In the genomic region with DNA sequence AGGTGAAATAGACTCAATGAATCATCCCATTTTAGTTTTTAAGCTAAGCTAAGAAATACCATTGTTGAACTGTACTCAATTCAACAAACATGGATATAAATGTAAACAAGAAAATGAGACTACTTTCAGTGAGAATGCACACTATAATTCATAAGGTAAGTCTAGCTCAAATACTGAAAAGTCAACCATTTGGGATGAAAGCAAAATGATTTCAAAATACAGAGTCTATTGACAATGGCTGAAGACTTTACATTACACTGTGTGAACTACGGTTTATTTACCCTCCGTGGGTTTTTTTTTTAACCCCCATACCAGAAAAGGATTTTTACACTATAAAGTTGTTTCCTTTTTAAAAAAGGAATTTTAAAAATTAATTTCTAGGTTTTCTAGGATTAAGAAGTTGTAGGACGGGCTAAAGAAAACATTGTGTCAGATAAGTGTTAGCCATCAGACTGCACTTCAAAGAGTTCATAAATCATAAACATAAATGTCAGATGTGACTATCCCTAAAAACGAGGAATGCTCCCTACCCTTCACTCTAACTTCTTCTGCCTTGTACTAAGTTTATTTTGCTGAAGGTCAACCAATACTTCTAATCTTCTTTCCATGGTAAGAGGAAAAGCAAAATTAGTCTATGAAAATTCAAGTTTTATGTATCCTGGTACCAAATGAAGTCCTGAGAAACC, we compare ENCODE assay signal across 2 cellular contexts.
TF ChIP-seq lines count a peak whose summit lies in the region.

No MANE protein-coding gene starts in this region.

TF ChIP-seq in HepG2, 621 proteins besides CTCF, POLR2A, EP300 and RAD21 (continues in another document):
- TF ChIP-seq TOE1 (CRISPR knock-in tag; IDR thresholded peaks at IDR 0.05) (no peak), HNF4G (IDR thresholded peaks at IDR 0.05; ENCODE audit: borderline replicate concordance, low read depth, low read length) (no peak), HNF4G (CRISPR knock-in tag; IDR thresholded peaks at IDR 0.05; ENCODE audit: borderline replicate concordance, low read depth) (no peak), RARA (CRISPR knock-in tag; IDR thresholded peaks at IDR 0.05) (peak; percentile 47; the same call in 1 of the 2 replicates), ESRRA (CRISPR knock-in tag; IDR thresholded peaks at IDR 0.05; ENCODE audit: low read depth) (no peak), ELF4 (CRISPR knock-in tag; IDR thresholded peaks at IDR 0.05; ENCODE audit: borderline replicate concordance) (no peak), ZMAT5 (CRISPR knock-in tag; IDR thresholded peaks at IDR 0.05; ENCODE audit: borderline replicate concordance, low read depth) (no peak), RFX1 (IDR thresholded peaks at IDR 0.05) (no peak), ZFP37 (CRISPR knock-in tag; IDR thresholded peaks at IDR 0.05; ENCODE audit: borderline replicate concordance) (no peak), KDM5B (CRISPR knock-in tag; IDR thresholded peaks at IDR 0.05; ENCODE audit: borderline replicate concordance) (no peak)
- TF ChIP-seq, protein P1, sequence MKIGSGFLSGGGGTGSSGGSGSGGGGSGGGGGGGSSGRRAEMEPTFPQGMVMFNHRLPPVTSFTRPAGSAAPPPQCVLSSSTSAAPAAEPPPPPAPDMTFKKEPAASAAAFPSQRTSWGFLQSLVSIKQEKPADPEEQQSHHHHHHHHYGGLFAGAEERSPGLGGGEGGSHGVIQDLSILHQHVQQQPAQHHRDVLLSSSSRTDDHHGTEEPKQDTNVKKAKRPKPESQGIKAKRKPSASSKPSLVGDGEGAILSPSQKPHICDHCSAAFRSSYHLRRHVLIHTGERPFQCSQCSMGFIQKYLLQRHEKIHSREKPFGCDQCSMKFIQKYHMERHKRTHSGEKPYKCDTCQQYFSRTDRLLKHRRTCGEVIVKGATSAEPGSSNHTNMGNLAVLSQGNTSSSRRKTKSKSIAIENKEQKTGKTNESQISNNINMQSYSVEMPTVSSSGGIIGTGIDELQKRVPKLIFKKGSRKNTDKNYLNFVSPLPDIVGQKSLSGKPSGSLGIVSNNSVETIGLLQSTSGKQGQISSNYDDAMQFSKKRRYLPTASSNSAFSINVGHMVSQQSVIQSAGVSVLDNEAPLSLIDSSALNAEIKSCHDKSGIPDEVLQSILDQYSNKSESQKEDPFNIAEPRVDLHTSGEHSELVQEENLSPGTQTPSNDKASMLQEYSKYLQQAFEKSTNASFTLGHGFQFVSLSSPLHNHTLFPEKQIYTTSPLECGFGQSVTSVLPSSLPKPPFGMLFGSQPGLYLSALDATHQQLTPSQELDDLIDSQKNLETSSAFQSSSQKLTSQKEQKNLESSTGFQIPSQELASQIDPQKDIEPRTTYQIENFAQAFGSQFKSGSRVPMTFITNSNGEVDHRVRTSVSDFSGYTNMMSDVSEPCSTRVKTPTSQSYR (CRISPR knock-in tag; IDR thresholded peaks at IDR 0.05; ENCODE audit: borderline replicate concordance), result no peak
- TF ChIP-seq, protein P2, sequence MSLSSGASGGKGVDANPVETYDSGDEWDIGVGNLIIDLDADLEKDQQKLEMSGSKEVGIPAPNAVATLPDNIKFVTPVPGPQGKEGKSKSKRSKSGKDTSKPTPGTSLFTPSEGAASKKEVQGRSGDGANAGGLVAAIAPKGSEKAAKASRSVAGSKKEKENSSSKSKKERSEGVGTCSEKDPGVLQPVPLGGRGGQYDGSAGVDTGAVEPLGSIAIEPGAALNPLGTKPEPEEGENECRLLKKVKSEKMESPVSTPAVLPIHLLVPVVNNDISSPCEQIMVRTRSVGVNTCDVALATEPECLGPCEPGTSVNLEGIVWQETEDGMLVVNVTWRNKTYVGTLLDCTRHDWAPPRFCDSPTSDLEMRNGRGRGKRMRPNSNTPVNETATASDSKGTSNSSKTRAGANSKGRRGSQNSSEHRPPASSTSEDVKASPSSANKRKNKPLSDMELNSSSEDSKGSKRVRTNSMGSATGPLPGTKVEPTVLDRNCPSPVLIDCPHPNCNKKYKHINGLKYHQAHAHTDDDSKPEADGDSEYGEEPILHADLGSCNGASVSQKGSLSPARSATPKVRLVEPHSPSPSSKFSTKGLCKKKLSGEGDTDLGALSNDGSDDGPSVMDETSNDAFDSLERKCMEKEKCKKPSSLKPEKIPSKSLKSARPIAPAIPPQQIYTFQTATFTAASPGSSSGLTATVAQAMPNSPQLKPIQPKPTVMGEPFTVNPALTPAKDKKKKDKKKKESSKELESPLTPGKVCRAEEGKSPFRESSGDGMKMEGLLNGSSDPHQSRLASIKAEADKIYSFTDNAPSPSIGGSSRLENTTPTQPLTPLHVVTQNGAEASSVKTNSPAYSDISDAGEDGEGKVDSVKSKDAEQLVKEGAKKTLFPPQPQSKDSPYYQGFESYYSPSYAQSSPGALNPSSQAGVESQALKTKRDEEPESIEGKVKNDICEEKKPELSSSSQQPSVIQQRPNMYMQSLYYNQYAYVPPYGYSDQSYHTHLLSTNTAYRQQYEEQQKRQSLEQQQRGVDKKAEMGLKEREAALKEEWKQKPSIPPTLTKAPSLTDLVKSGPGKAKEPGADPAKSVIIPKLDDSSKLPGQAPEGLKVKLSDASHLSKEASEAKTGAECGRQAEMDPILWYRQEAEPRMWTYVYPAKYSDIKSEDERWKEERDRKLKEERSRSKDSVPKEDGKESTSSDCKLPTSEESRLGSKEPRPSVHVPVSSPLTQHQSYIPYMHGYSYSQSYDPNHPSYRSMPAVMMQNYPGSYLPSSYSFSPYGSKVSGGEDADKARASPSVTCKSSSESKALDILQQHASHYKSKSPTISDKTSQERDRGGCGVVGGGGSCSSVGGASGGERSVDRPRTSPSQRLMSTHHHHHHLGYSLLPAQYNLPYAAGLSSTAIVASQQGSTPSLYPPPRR (CRISPR knock-in tag; IDR thresholded peaks at IDR 0.05; ENCODE audit: borderline replicate concordance), result peak; percentile 72; the same call in 1 of the 2 replicates
- TF ChIP-seq, protein P3, sequence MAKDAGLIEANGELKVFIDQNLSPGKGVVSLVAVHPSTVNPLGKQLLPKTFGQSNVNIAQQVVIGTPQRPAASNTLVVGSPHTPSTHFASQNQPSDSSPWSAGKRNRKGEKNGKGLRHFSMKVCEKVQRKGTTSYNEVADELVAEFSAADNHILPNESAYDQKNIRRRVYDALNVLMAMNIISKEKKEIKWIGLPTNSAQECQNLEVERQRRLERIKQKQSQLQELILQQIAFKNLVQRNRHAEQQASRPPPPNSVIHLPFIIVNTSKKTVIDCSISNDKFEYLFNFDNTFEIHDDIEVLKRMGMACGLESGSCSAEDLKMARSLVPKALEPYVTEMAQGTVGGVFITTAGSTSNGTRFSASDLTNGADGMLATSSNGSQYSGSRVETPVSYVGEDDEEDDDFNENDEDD (CRISPR knock-in tag; IDR thresholded peaks at IDR 0.05; ENCODE audit: borderline replicate concordance), result no peak
- TF ChIP-seq, protein P4, sequence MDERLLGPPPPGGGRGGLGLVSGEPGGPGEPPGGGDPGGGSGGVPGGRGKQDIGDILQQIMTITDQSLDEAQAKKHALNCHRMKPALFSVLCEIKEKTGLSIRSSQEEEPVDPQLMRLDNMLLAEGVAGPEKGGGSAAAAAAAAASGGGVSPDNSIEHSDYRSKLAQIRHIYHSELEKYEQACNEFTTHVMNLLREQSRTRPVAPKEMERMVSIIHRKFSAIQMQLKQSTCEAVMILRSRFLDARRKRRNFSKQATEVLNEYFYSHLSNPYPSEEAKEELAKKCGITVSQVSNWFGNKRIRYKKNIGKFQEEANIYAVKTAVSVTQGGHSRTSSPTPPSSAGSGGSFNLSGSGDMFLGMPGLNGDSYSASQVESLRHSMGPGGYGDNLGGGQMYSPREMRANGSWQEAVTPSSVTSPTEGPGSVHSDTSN (CRISPR knock-in tag; IDR thresholded peaks at IDR 0.05), result no peak

TF ChIP-seq in GM12878, 131 proteins besides CTCF, POLR2A, EP300 and RAD21:
- TF ChIP-seq IKZF1 (conservative IDR thresholded peaks at IDR 0.05), result no peak
- no peak for TF ChIP-seq MTA3 (IDR thresholded peaks at IDR 0.05; ENCODE audit: borderline replicate concordance, low read length)
- no peak for TF ChIP-seq BRCA1 (IDR thresholded peaks at IDR 0.05; ENCODE audit: low read depth, low read length)
- no peak for TF ChIP-seq SUZ12 (IDR thresholded peaks at IDR 0.05; ENCODE audit: unreplicated experiment)
